Comparison of ENCODE assay signal across 10 cellular contexts in genomic region chr7:24406053-24406561, GRCh38.
DNase-seq lines count a peak whose midpoint lies in the region; ATAC-seq and TF ChIP-seq lines count a peak whose summit lies in the region.
"Had no signal": no experiment of that assay in that cellular context is flagged by ENCODE, and none has a peak within 500 bp of the region (broad histone marks: within the 10 kb centered on the region; RNA-seq: fewer than 3 reads in every experiment).

No MANE protein-coding gene starts in this region.

- H3K4me3 Mint-ChIP-seq in memory B cell (no peak overlapping the region), type B pancreatic cell (no peak overlapping the region)
- H3K4me3 Mint-ChIP-seq: activated T-cell treated with anti-CD3 and anti-CD28 coated beads, Interleukin-2, amount 50 U/mL, for 24 hours had no signal

- peaks cover 12% of the 10 kb centered on the region for H3K27me3 Mint-ChIP-seq in memory B cell
- peaks cover 3% of the 10 kb centered on the region for H3K27me3 Mint-ChIP-seq in type B pancreatic cell

- H3K4me3 ChIP-seq in HUES64 (ENCODE audit: low read length): no peak overlapping the region
- no peak overlapping the region for H3K4me3 ChIP-seq in MG63
- H3K4me3 ChIP-seq: suprapubic skin had no signal

- H3K9me3 Mint-ChIP-seq in memory B cell: no peaks in the 10 kb centered on the region
- H3K9me3 Mint-ChIP-seq in type B pancreatic cell: no peaks in the 10 kb centered on the region
- H3K9me3 Mint-ChIP-seq: activated T-cell treated with anti-CD3 and anti-CD28 coated beads, Interleukin-2, amount 50 U/mL, for 24 hours had no signal

- H3K27ac Mint-ChIP-seq in memory B cell (no peak overlapping the region), type B pancreatic cell (no peak overlapping the region)
- H3K27ac Mint-ChIP-seq: activated T-cell treated with anti-CD3 and anti-CD28 coated beads, Interleukin-2, amount 50 U/mL, for 24 hours had no signal

- 81% methylated on average over 2 of the region's 3 CpGs for WGBS in HUES64

- H3K9me3 ChIP-seq in HUES64 (ENCODE audit: insufficient read depth, low read depth, low read length) (no peaks in the 10 kb centered on the region), MG63 (no peaks in the 10 kb centered on the region)
- H3K9me3 ChIP-seq: suprapubic skin had no signal

- peaks cover 5% of the 10 kb centered on the region for H3K4me1 Mint-ChIP-seq in memory B cell
- peaks cover 6% of the 10 kb centered on the region for H3K4me1 Mint-ChIP-seq in type B pancreatic cell (ENCODE audit: unreplicated experiment)

- peak overlapping the region; percentile 61; the same call in 1 of the 2 replicates for H3K27ac ChIP-seq in HUES64 (ENCODE audit: low read depth, low read length)
- H3K27ac ChIP-seq: suprapubic skin had no signal

- DNase-seq in memory B cell (ENCODE audit: low spot score in 2 of 2) (no peak), MG63 (no peak), type B pancreatic cell (ENCODE audit: extremely low spot score, unreplicated experiment) (no peak), T-helper 9 cell (no peak)
- DNase-seq: activated T-cell treated with anti-CD3 and anti-CD28 coated beads, Interleukin-2, amount 50 U/mL, for 24 hours; EL had no signal

- H3K36me3 ChIP-seq in HUES64 (ENCODE audit: insufficient read depth, low read length) (peaks cover 44% of the 10 kb centered on the region), MG63 (no peaks in the 10 kb centered on the region)
- H3K36me3 ChIP-seq: suprapubic skin had no signal

- peaks cover 41% of the 10 kb centered on the region for H3K4me1 ChIP-seq in HUES64 (ENCODE audit: insufficient read depth, low read length)
- H3K4me1 ChIP-seq: suprapubic skin had no signal

- TF ChIP-seq CTCF in type B pancreatic cell (conservative IDR thresholded peaks at IDR 0.05): no peak

- no peak overlapping the region for H3K9ac ChIP-seq in HUES64 (ENCODE audit: low read depth, low read length)

- ATAC-seq in GM18520 (IDR thresholded peaks at IDR 0.05; ENCODE audit: unreplicated experiment) (peak; percentile 60), GM21619 (IDR thresholded peaks at IDR 0.05; ENCODE audit: unreplicated experiment) (peak; percentile 73), memory B cell (ENCODE audit: low read depth) (peak; percentile 66)

- no peaks in the 10 kb centered on the region for H3K27me3 ChIP-seq in HUES64 (ENCODE audit: insufficient read depth, low read length)
- H3K27me3 ChIP-seq in MG63: no peaks in the 10 kb centered on the region
- H3K27me3 ChIP-seq: suprapubic skin had no signal

- H3K36me3 Mint-ChIP-seq in memory B cell (no peaks in the 10 kb centered on the region), type B pancreatic cell (no peaks in the 10 kb centered on the region)
